11 cellular contexts compared by ENCODE assay signal in the genomic region with DNA sequence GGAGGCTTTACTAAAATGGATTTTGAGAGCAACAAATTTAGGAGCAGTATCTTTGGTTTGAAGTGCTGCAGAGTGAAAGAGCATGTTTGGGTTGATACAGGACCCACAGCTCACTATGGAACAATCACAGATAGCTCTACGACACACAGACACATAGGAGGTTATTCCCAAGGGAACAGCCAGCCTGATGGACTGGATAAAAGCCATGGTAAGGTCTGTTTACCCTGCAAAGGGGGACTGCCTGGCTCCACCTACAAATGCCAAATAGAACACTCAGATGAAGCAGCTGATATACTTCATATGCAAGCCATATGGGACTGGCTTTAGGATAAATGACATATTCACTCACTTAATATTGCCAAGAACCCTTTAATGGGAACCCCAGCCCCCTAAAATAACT.
DNase-seq lines count a peak whose midpoint lies in the region; ATAC-seq, FAIRE-seq and TF ChIP-seq lines count a peak whose summit lies in the region.
"Had no signal": no experiment of that assay in that cellular context is flagged by ENCODE, and none has a peak within 500 bp of the region (broad histone marks: within the 10 kb centered on the region; RNA-seq: fewer than 3 reads in every experiment).

No MANE protein-coding gene starts in this region.

- no peak for FAIRE-seq in frontal cortex (lab: Jason Lieb, UNC)
- FAIRE-seq: HepG2 had no signal

- no peak overlapping the region for H3K9ac ChIP-seq in MM.1S (ENCODE audit: low read length)

- no peak overlapping the region for H3K4me3 ChIP-seq in ACC112 (ENCODE audit: low read depth, low read length)
- peak overlapping the region; percentile 22; the same call in 1 of the 2 replicates for H3K4me3 ChIP-seq in MM.1S (ENCODE audit: low read length)
- H3K4me3 ChIP-seq in coronary artery = peak overlapping the region; percentile 32

- no peaks in the 10 kb centered on the region for H3K36me3 ChIP-seq in ACC112 (ENCODE audit: insufficient read depth, low read length)
- no peaks in the 10 kb centered on the region for H3K36me3 ChIP-seq in MM.1S (replicated peaks; ENCODE audit: insufficient read depth, low read length)

- H3K27me3 ChIP-seq in ACC112 (ENCODE audit: insufficient read depth, low read length) (no peaks in the 10 kb centered on the region), MM.1S (replicated peaks; ENCODE audit: insufficient read depth, low read length) (no peaks in the 10 kb centered on the region)

- peaks cover 13% of the 10 kb centered on the region; the same call in 1 of the 2 replicates for H3F3A ChIP-seq in MM.1S (ENCODE audit: insufficient read depth, low read length)

- DNase-seq in MM.1S (no peak), coronary artery (ENCODE audit: low spot score) (no peak), mucosa of gallbladder (ENCODE audit: low spot score) (no peak), HuH-7.5 (ENCODE audit: low spot score) (no peak), frontal cortex (ENCODE audit: low spot score in 2 of 2) (no peak), left colon (no peak)
- DNase-seq: cortex of kidney, NCI-H510A had no signal

- H3K4me1 ChIP-seq in ACC112 (ENCODE audit: control insufficient read depth, insufficient read depth, low read length, unreplicated experiment) (peaks cover 5% of the 10 kb centered on the region), MM.1S (ENCODE audit: low read length) (peaks cover 12% of the 10 kb centered on the region)

- H3K79me2 ChIP-seq in ACC112 (ENCODE audit: control insufficient read depth, insufficient read depth, low read length, unreplicated experiment) = no peaks in the 10 kb centered on the region
- H3K79me2 ChIP-seq in MM.1S (ENCODE audit: low read length) = no peaks in the 10 kb centered on the region

- no peaks in the 10 kb centered on the region for H3K9me3 ChIP-seq in MM.1S (replicated peaks; ENCODE audit: insufficient read depth, low read length)

- TF ChIP-seq CTCF in MM.1S (IDR thresholded peaks at IDR 0.05; ENCODE audit: low read length) (no peak), coronary artery (IDR thresholded peaks at IDR 0.05) (no peak)

- H2AFZ ChIP-seq in ACC112 (ENCODE audit: low read length, unreplicated experiment) (peak overlapping the region; percentile 68), MM.1S (ENCODE audit: low read length) (no peak overlapping the region)

- H3K9me2 ChIP-seq in MM.1S (replicated peaks; ENCODE audit: insufficient read depth, low read length) = no peaks in the 10 kb centered on the region

- peak overlapping the region; percentile 78 for H3K4me2 ChIP-seq in MM.1S (ENCODE audit: low read depth, low read length)

- peak; percentile 12 for ATAC-seq in GM18868 (IDR thresholded peaks at IDR 0.05; ENCODE audit: unreplicated experiment)
- ATAC-seq in left colon = no peak
- ATAC-seq: HepG2 had no signal

- 0 out of 2 replicates have a peak, but pooled peaks cover 4% of the 10 kb centered on the region for H4K20me1 ChIP-seq in MM.1S (ENCODE audit: insufficient read depth, low read length)

- intact Hi-C loops in left colon (cut with DNase I, micrococcal nuclease) = no loop called here

- H3K27ac ChIP-seq in ACC112 (ENCODE audit: low read depth, low read length) (no peak overlapping the region), MM.1S (ENCODE audit: low read length) (peak overlapping the region; percentile 13; the same call in 1 of the 2 replicates), coronary artery (peak overlapping the region; percentile 81 to 87)
